ENCODE assay signal across 22 cellular contexts in the genomic region with DNA sequence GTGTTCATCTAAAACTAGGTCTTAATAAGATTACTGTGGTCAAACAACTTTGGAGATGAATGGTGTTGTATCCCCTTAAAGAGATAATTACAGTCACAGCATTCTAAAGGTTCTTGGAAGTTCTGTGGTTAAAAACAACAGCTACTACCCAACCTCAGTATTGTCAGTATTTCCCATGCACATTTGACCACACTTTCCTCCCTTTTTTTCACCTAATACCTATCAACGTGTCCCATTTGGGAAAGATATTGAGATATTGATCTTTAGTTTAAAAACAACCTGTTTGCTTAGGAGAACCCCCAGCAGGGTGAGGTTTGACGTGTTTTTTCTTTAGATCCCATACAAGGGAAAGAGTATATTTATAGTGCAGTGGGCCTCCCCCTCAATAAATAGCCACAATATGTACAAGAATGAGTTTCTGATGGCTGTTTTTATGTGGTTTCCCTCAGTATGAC.
A peak's percentile ranks its signal among the peaks of the same experiment; 100 is the strongest.
DNase-seq lines count a peak whose midpoint lies in the region; ATAC-seq and TF ChIP-seq lines count a peak whose summit lies in the region.
"Had no signal": no experiment of that assay in that cellular context is flagged by ENCODE, and none has a peak within 500 bp of the region (broad histone marks: within the 10 kb centered on the region; RNA-seq: fewer than 3 reads in every experiment).

No MANE protein-coding gene starts in this region.

- H3K27ac ChIP-seq in colonic mucosa, result no peak overlapping the region
- H3K27ac ChIP-seq: hepatocyte had no signal

- no peak overlapping the region for H3K9ac ChIP-seq in colonic mucosa (ENCODE audit: low read depth in 2 of 2, low read length in 2 of 2)

- peaks cover 8% of the 10 kb centered on the region for H3K36me3 Mint-ChIP-seq in T-helper 2 cell treated with Interferon-gamma antibody and Interleukin-4, amounts not matched to agents 5 μg/mL and 100 μg/mL, for 36 hours (ENCODE audit: low read depth)

- no peak overlapping the region for H3K4me3 ChIP-seq in colonic mucosa
- H3K4me3 ChIP-seq: hepatocyte, smooth muscle cell had no signal

- H3K36me3 ChIP-seq in colonic mucosa, result no peaks in the 10 kb centered on the region

- no peaks in the 10 kb centered on the region for H3K27me3 Mint-ChIP-seq in T-helper 2 cell treated with Interferon-gamma antibody and Interleukin-4, amounts not matched to agents 5 μg/mL and 100 μg/mL, for 36 hours (ENCODE audit: low read depth)
- H3K27me3 Mint-ChIP-seq: CD4-positive, alpha-beta memory T cell; type B pancreatic cell had no signal

- no peaks in the 10 kb centered on the region for H3K9me3 ChIP-seq in colonic mucosa

- H3K4me1 ChIP-seq in colonic mucosa, result no peaks in the 10 kb centered on the region

- no peaks in the 10 kb centered on the region for H3K9me3 Mint-ChIP-seq in T-helper 2 cell treated with Interferon-gamma antibody and Interleukin-4, amounts not matched to agents 5 μg/mL and 100 μg/mL, for 36 hours
- H3K9me3 Mint-ChIP-seq: HFFc6, type B pancreatic cell had no signal

- in situ Hi-C loops in GM13976 (cut with MboI; ENCODE audit: low sequenced_read_pairs, unreplicated experiment), result no loop called here

- H3K4me1 Mint-ChIP-seq in T-helper 2 cell treated with Interferon-gamma antibody and Interleukin-4, amounts not matched to agents 5 μg/mL and 100 μg/mL, for 36 hours (ENCODE audit: low read depth), result peaks cover 26% of the 10 kb centered on the region

- intact Hi-C loops in colonic mucosa (cut with DNase I), result no loop called here

- no peaks in the 10 kb centered on the region for H3K27me3 ChIP-seq in colonic mucosa
- H3K27me3 ChIP-seq: hepatocyte had no signal

- DNase-seq in GM13976 (ENCODE audit: low spot score) (peak; percentile 24), myocyte (ENCODE audit: low read depth) (peak; percentile 59), cerebellum (ENCODE audit: low spot score) (no peak), iPS-NIHi11 (ENCODE audit: low spot score) (no peak), colonic mucosa (no peak)
- DNase-seq in T-helper 2 cell treated with Interferon-gamma antibody and Interleukin-4, amounts not matched to agents 5 μg/mL and 100 μg/mL, for 36 hours (ENCODE audit: low spot score), result no peak
- DNase-seq: amniotic stem cell; caudate nucleus; CD4-positive, alpha-beta memory T cell; DMS153; HFFc6; MV-4-11; NCI-H2029; NCI-H510A; RPMI8226; stimulated activated CD4-positive, alpha-beta T cell treated with anti-CD3 and anti-CD28 coated beads, Interleukin-2, amount 100 ng/mL, for 48 hours had no signal

- peak overlapping the region; percentile 8 for H3K4me3 Mint-ChIP-seq in T-helper 2 cell treated with Interferon-gamma antibody and Interleukin-4, amounts not matched to agents 5 μg/mL and 100 μg/mL, for 36 hours
- H3K4me3 Mint-ChIP-seq: CD4-positive, alpha-beta memory T cell; HFFc6; type B pancreatic cell had no signal

- no peak overlapping the region for H3K27ac Mint-ChIP-seq in T-helper 2 cell treated with Interferon-gamma antibody and Interleukin-4, amounts not matched to agents 5 μg/mL and 100 μg/mL, for 36 hours
- H3K27ac Mint-ChIP-seq: CD4-positive, alpha-beta memory T cell; HFFc6; type B pancreatic cell had no signal

- ATAC-seq in HG02852 (IDR thresholded peaks at IDR 0.05; ENCODE audit: unreplicated experiment), result peak; percentile 59
- no peak for ATAC-seq in HG03460 (IDR thresholded peaks at IDR 0.05; ENCODE audit: unreplicated experiment)
- ATAC-seq: SK-N-SH treated with all-trans-retinoic acid at 6 μM for 48 hours had no signal

- no peak for TF ChIP-seq CTCF in GM13976 (IDR thresholded peaks at IDR 0.05; ENCODE audit: borderline replicate concordance, control extremely low read depth, extremely low read depth, insufficient read depth, missing control alignments)
- no peak for TF ChIP-seq CTCF in colonic mucosa (IDR thresholded peaks at IDR 0.05)

Comparison
In these comparisons a context has a peak if more than half of its experiments do, and no peak if none do; other contexts are left out.
1. DNase-seq: peak in GM13976 (single experiment) and myocyte (single experiment); none in T-helper 2 cell treated with Interferon-gamma antibody and Interleukin-4, amounts not matched to agents 5 μg/mL and 100 μg/mL, for 36 hours (single experiment), cerebellum (single experiment), iPS-NIHi11 (single experiment) and colonic mucosa (single experiment).